Comparison of ENCODE assay signal across 8 cellular contexts in genomic region chr12:118060301-118061010, GRCh38. TPM values are rescaled to one million over a fixed set of nuclear protein-coding genes. Genes with fewer than 3 reads are reported as not detected.
DNase-seq lines count a peak whose midpoint lies in the region; ATAC-seq, FAIRE-seq and TF ChIP-seq lines count a peak whose summit lies in the region.

No MANE protein-coding gene starts in this region.

- H3K9me3 Mint-ChIP-seq in central memory CD8-positive, alpha-beta T cell, result no peaks in the 10 kb centered on the region

- TF ChIP-seq POLR2A in GM12892 (IDR thresholded peaks at IDR 0.05; ENCODE audit: low read depth, low read length), result no peak

- peaks cover 40% of the 10 kb centered on the region for H3K4me1 Mint-ChIP-seq in T-helper 17 cell
- H3K4me1 Mint-ChIP-seq in central memory CD8-positive, alpha-beta T cell, result peaks cover 50% of the 10 kb centered on the region

- H3K9me3 ChIP-seq in T-helper 17 cell (ENCODE audit: control insufficient read depth, low read length, poor library complexity, severe bottlenecking), result no peaks in the 10 kb centered on the region

- no peaks in the 10 kb centered on the region for H3K27me3 Mint-ChIP-seq in T-helper 17 cell
- H3K27me3 Mint-ChIP-seq in central memory CD8-positive, alpha-beta T cell, result no peaks in the 10 kb centered on the region

- no peaks in the 10 kb centered on the region for H3K36me3 Mint-ChIP-seq in T-helper 17 cell (ENCODE audit: low read depth)
- peaks cover 19% of the 10 kb centered on the region for H3K36me3 Mint-ChIP-seq in central memory CD8-positive, alpha-beta T cell (ENCODE audit: insufficient read depth)

- ATAC-seq in HG03045 (IDR thresholded peaks at IDR 0.05; ENCODE audit: unreplicated experiment) (peak; percentile 37), T-helper 17 cell (peak; percentile 29), left colon (peak; percentile 33)
- no peak for ATAC-seq in central memory CD8-positive, alpha-beta T cell (replicated peaks; ENCODE audit: extremely low read depth, poor library complexity, severe bottlenecking)

- DNase-seq in GM12892 (ENCODE audit: insufficient read length) (peak; percentile 30), T-helper 17 cell (peak in 2 of 3 donors; percentile 29), left colon (peak; percentile 60 to 75), SIG-M5 treated with dmso at 0.1 percent for 504 hours (lab: John Stamatoyannopoulos, UW; ENCODE audit: unreplicated experiment) (no peak), middle frontal gyrus (ENCODE audit: extremely low spot score, low spot score) (no peak)
- DNase-seq in central memory CD8-positive, alpha-beta T cell (ENCODE audit: low spot score in 2 of 2), result peak; percentile 17 to 20
- peak; percentile 17 for DNase-seq in stimulated activated CD4-positive, alpha-beta T cell treated with anti-CD3 and anti-CD28 coated beads, Interleukin-4, amount 100 ng/mL, for 1 hour

- peak; percentile 76 for FAIRE-seq in GM12892 (lab: Jason Lieb, UNC)

- peak overlapping the region; percentile 92 for H3K4me3 Mint-ChIP-seq in T-helper 17 cell
- H3K4me3 Mint-ChIP-seq in central memory CD8-positive, alpha-beta T cell, result peak overlapping the region; percentile 91

- H3K27ac Mint-ChIP-seq in T-helper 17 cell, result peak overlapping the region; percentile 95
- H3K27ac Mint-ChIP-seq in central memory CD8-positive, alpha-beta T cell (ENCODE audit: low read depth), result peak overlapping the region; percentile 96

- intact Hi-C loops in left colon (cut with DNase I, micrococcal nuclease), result no loop called here

RNA-seq across cellular contexts. Expression of gene WSB2, which starts 0.5 kb away (rescaled TPM):
- polyA plus RNA-seq in GM12892 (2012; ENCODE audit: missing spikeins), result 40.3 TPM
- total RNA-seq in T-helper 17 cell (10 to 100 TPM; 26.9 to 36.2 TPM), left colon (100 to 1,000 TPM; 119 to 144 TPM)

RNA-seq across cellular contexts. Expression of gene VSIG10, which starts 43.4 kb away (rescaled TPM):
- polyA plus RNA-seq in GM12892 (2012; ENCODE audit: missing spikeins), result 7.5 TPM
- total RNA-seq in T-helper 17 cell (1 to 10 TPM; 1.3 to 3.9 TPM), left colon (10 to 100 TPM; 86.7 to 95.7 TPM)

RNA-seq across cellular contexts. Expression of gene RFC5, which starts 44.0 kb away (rescaled TPM):
- 45.3 TPM for polyA plus RNA-seq in GM12892 (2012; ENCODE audit: missing spikeins)
- total RNA-seq in T-helper 17 cell (10 to 100 TPM; 10.6 to 15.8 TPM), left colon (1 to 10 TPM; 8.1 to 8.5 TPM)

Comparison
In these comparisons a context has a peak if more than half of its experiments do, and no peak if none do; other contexts are left out.
1. DNase-seq: peak in GM12892 (single experiment), T-helper 17 cell (2 of 3), central memory CD8-positive, alpha-beta T cell (2 of 2), left colon (2 of 2) and stimulated activated CD4-positive, alpha-beta T cell treated with anti-CD3 and anti-CD28 coated beads, Interleukin-4, amount 100 ng/mL, for 1 hour (single experiment); none in SIG-M5 treated with dmso at 0.1 percent for 504 hours (single experiment) and middle frontal gyrus (single experiment).
2. RNA of gene VSIG10, which starts 43.4 kb away (total RNA-seq): 86.7 to 95.7 TPM in left colon; 1.3 to 3.9 TPM in T-helper 17 cell; every median in the first group is over 10 times any median in the second.